In the genomic region with DNA sequence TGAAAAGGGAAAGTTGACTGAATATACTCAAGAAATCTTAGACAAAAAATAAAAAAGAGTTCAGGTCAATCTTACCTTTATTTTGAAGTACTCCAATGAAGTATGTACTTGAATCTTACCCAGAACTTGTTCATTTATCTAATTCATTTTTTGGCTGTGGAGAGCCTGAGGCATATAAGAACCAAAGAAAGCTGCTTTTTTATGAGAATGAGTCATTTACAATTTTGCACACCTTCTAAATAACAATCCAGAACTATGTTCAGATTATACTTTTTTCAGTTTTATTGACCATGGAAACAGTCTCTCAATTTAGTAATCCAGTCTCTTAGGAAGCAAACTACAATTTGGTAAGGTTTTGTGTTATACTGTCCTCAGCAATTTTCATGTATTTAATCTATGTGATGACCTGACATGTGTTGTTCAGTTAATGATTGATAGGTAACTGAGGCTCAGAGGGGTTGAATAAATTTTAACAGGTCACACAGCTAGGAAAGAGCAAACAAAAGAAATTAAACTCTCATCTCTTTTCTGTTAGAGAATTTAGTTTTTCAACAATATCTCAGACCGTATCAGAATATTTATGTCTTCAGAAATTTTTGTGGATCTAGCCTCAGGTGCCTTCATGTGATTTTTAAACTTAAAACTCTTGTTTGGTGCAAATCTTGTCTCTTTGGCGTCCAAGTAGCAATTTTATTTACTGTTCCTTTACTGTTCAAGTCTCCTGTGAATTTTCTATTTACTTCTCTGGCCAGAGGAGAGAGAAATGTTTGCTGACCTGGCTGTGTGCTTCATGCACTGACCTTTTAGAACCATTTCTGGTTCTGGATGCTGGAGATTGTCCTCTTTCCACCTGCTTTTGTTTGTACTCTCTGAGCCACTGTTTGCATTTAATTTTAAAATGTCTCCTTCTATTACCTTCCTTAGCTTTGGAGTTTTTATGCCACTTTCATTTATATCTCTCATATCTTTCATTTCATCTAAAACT, we compare ENCODE assay signal across 17 cellular contexts.
"Had no signal": no experiment of that assay in that cellular context is flagged by ENCODE, and none has a peak within 500 bp of the region (broad histone marks: within the 10 kb centered on the region; RNA-seq: fewer than 3 reads in every experiment).

No MANE protein-coding gene starts in this region.

- H3K36me3 ChIP-seq: sigmoid colon, upper lobe of left lung had no signal

- ATAC-seq: activated CD8-positive, alpha-beta memory T cell treated with anti-CD3 and anti-CD28 coated beads, Interleukin-2, amount 10 ng/mL, durations not matched to agents 7 days and 5 days; activated naive CD4-positive, alpha-beta T cell treated with anti-CD3 and anti-CD28 coated beads, Interleukin-2, amount 50 U/mL, for 72 hours; body of pancreas; mucosa of descending colon; natural killer cell had no signal

- H3K27me3 ChIP-seq: body of pancreas, sigmoid colon, upper lobe of left lung had no signal

- H3K27ac ChIP-seq: body of pancreas, sigmoid colon, upper lobe of left lung had no signal

- H3K4me1 ChIP-seq: body of pancreas, sigmoid colon, upper lobe of left lung had no signal

- H3K4me3 ChIP-seq: body of pancreas, lung, mucosa of descending colon, sigmoid colon, upper lobe of left lung had no signal

- H3K9me3 ChIP-seq: body of pancreas, upper lobe of left lung had no signal

- DNase-seq: activated CD4-positive, alpha-beta T cell treated with anti-CD3 and anti-CD28 coated beads, Interleukin-2, amount 50 U/mL, for 4 hours; activated CD4-positive, CD25-positive, alpha-beta regulatory T cell treated with anti-CD3 and anti-CD28 coated beads, Interleukin-2, amount 50 U/mL, for 72 hours; activated CD8-positive, alpha-beta memory T cell treated with anti-CD3 and anti-CD28 coated beads, Interleukin-2, amount 10 ng/mL, durations not matched to agents 7 days and 5 days; activated effector memory CD4-positive, alpha-beta T cell treated with anti-CD3 and anti-CD28 coated beads, Interleukin-2, amount 50 U/mL, for 16 hours; activated T-cell treated with anti-CD3 and anti-CD28 coated beads, Interleukin-2, amount 50 U/mL, for 24 hours; amniotic stem cell; body of pancreas; effector memory CD4-positive, alpha-beta T cell; erythroblast; hypothalamus; mucosa of descending colon; natural killer cell; sigmoid colon; stimulated activated CD4-positive, alpha-beta T cell treated with anti-CD3 and anti-CD28 coated beads, Interleukin-2, amount 100 ng/mL, for 48 hours; upper lobe of left lung had no signal
